33 cellular contexts compared by ENCODE assay signal in genomic region chr7:18872344-18872743, GRCh38.
"Had no signal": no experiment of that assay in that cellular context is flagged by ENCODE, and none has a peak within 500 bp of the region (broad histone marks: within the 10 kb centered on the region; RNA-seq: fewer than 3 reads in every experiment).

No MANE protein-coding gene starts in this region.

- H3K36me3 ChIP-seq: adrenal gland, brain microvascular endothelial cell, breast epithelium had no signal

- FAIRE-seq: astrocyte, TTC549 had no signal

- H3K27ac ChIP-seq: adrenal gland, body of pancreas, brain microvascular endothelial cell, breast epithelium, VCaP had no signal

- H3K27me3 ChIP-seq: adrenal gland, body of pancreas, brain microvascular endothelial cell, breast epithelium had no signal

- H3K9me3 ChIP-seq: adrenal gland, body of pancreas, breast epithelium had no signal

- H3K4me1 ChIP-seq: adrenal gland, body of pancreas, breast epithelium had no signal

- H3K4me3 ChIP-seq: adrenal gland, body of pancreas, breast epithelium had no signal

- ATAC-seq: activated CD8-positive, alpha-beta T cell treated with anti-CD3 and anti-CD28 coated beads for 36 hours; activated naive CD4-positive, alpha-beta T cell treated with anti-CD3 and anti-CD28 coated beads, Interleukin-2, amount 50 U/mL, for 72 hours; activated T-cell treated with anti-CD3 and anti-CD28 coated beads, Interleukin-2, amount 50 U/mL, for 4 hours; activated T-cell treated with anti-CD3 and anti-CD28 coated beads, Interleukin-2, amount 50 U/mL, for 72 hours; activated T-helper 17 cell treated with anti-CD3 and anti-CD28 coated beads, Interleukin-2, amount 50 U/mL, for 72 hours; body of pancreas had no signal

- DNase-seq: activated B cell treated with CpG ODN at 0.5 μM for 24 hours; activated CD4-positive, alpha-beta memory T cell treated with anti-CD3 and anti-CD28 coated beads for 36 hours; activated CD4-positive, alpha-beta T cell treated with anti-CD3 and anti-CD28 coated beads for 4 hours; activated CD4-positive, alpha-beta T cell treated with anti-CD3 and anti-CD28 coated beads, Interleukin-2, amount 10 ng/mL, durations not matched to agents 24 days and 14 days; activated CD4-positive, alpha-beta T cell treated with anti-CD3 and anti-CD28 coated beads, Interleukin-2, amount 50 U/mL, for 1 hour; activated CD4-positive, alpha-beta T cell treated with anti-CD3 and anti-CD28 coated beads, Interleukin-2, amount 50 U/mL, for 4 hours; activated CD4-positive, CD25-positive, alpha-beta regulatory T cell treated with anti-CD3 and anti-CD28 coated beads, Interleukin-2, amount 50 U/mL, for 72 hours; activated CD8-positive, alpha-beta memory T cell treated with anti-CD3 and anti-CD28 coated beads, Interleukin-2, amount 50 U/mL, for 4 hours; activated CD8-positive, alpha-beta T cell treated with anti-CD3 and anti-CD28 coated beads for 36 hours; activated effector memory CD4-positive, alpha-beta T cell treated with anti-CD3 and anti-CD28 coated beads, Interleukin-2, amount 50 U/mL, for 16 hours; activated gamma-delta T cell treated with Interleukin-2 at 50 U/mL for 16 hours; activated naive CD4-positive, alpha-beta T cell; activated naive CD4-positive, alpha-beta T cell treated with anti-CD3 and anti-CD28 coated beads for 36 hours; activated naive CD4-positive, alpha-beta T cell treated with anti-CD3 and anti-CD28 coated beads, Interleukin-2, amount 50 U/mL, for 16 hours; activated naive CD8-positive, alpha-beta T cell treated with anti-CD3 and anti-CD28 coated beads for 36 hours; activated T-cell treated with anti-CD3 and anti-CD28 coated beads for 4 hours; activated T-cell treated with anti-CD3 and anti-CD28 coated beads, Interleukin-2, amount 50 U/mL, for 1 hour; activated T-cell treated with anti-CD3 and anti-CD28 coated beads, Interleukin-2, amount 50 U/mL, for 4 hours; activated T-cell treated with anti-CD3 and anti-CD28 coated beads, Interleukin-2, amount 50 U/mL, for 72 hours; adrenal gland; amniotic stem cell; aorta; body of pancreas; brain microvascular endothelial cell; central memory CD4-positive, alpha-beta T cell; T-helper 2 cell; T-helper 9 cell had no signal
